Comparison of ENCODE assay signal across 11 cellular contexts in the genomic region with DNA sequence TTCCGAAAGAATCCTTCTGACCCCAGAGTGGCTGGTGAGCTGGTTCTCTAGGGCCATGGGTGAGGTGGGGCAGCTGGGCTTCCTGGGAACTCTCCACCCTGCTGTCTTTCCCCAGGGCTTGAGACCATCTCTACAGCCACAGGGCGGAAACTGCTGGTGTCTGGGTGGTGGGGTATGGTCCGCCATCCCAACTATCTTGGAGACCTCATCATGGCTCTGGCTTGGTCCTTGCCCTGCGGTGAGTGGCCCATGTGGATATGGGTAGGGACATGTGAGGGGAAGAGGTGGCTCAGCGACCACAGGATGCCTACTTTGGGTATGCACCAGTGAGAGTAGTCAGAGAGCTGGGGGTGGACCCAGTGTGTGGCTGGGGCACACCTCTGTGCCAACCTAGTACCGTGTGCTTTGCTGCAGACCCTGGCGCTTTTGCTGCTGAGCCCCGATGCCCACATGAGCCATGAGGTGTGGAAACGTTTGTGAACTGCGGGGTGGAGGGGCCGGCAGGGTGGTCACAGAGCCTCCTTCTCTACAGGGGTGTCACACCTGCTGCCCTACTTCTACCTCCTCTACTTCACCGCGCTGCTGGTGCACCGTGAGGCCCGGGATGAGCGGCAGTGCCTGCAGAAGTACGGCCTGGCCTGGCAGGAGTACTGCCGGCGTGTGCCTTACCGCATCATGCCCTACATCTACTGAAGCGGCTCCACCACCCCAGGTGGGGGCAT. TPM values are rescaled to one million over a fixed set of nuclear protein-coding genes. Genes with fewer than 3 reads are reported as not detected.
DNase-seq lines count a peak whose midpoint lies in the region; ATAC-seq, FAIRE-seq and TF ChIP-seq lines count a peak whose summit lies in the region.
"Had no signal": no experiment of that assay in that cellular context is flagged by ENCODE, and none has a peak within 500 bp of the region (broad histone marks: within the 10 kb centered on the region; RNA-seq: fewer than 3 reads in every experiment).

No MANE protein-coding gene starts in this region.

- H3K4me1 Mint-ChIP-seq in activated T-cell treated with anti-CD3 and anti-CD28 coated beads, Interleukin-2, amount 50 U/mL, for 24 hours (ENCODE audit: low read depth) = peaks cover 74% of the 10 kb centered on the region
- peaks cover 28% of the 10 kb centered on the region for H3K4me1 Mint-ChIP-seq in T-helper 17 cell

- DNase-seq in activated T-cell treated with anti-CD3 and anti-CD28 coated beads, Interleukin-2, amount 50 U/mL, for 24 hours = no peak
- DNase-seq in activated T-cell treated with anti-CD3 and anti-CD28 coated beads for 4 hours = no peak
- no peak for DNase-seq in T-helper 17 cell
- no peak for DNase-seq in keratinocyte (ENCODE audit: low read depth, low spot score)
- peak; percentile 26 for DNase-seq in stimulated activated naive CD8-positive, alpha-beta T cell treated with anti-CD3 and anti-CD28 coated beads, Interleukin-15, Interleukin-2, amounts not matched to agents 100 U/mL and 50 U/mL, for 24 hours
- DNase-seq in activated CD4-positive, CD25-positive, alpha-beta regulatory T cell treated with anti-CD3 and anti-CD28 coated beads, Interleukin-2, amount 50 U/mL, for 72 hours = no peak
- no peak for DNase-seq in esophagus squamous epithelium (lab: John Stamatoyannopoulos, UW)
- DNase-seq: activated CD4-positive, alpha-beta T cell treated with anti-CD3 and anti-CD28 coated beads for 4 hours; NCI-H1048 had no signal

- TF ChIP-seq CTCF in keratinocyte (optimal IDR thresholded peaks at IDR 0.05 in 1 of 3, IDR thresholded peaks at IDR 0.05 in 1 of 3, conservative IDR thresholded peaks at IDR 0.05 in 1 of 3; ENCODE audit: extremely low read depth in 1 of 3, insufficient read depth in 2 of 3, low read length in 3 of 3) (no peak), esophagus squamous epithelium (IDR thresholded peaks at IDR 0.05) (no peak)

- no peak for FAIRE-seq in keratinocyte (lab: Jason Lieb, UNC)

- H3K9ac ChIP-seq in keratinocyte (ENCODE audit: control insufficient read depth, extremely low read depth, insufficient read depth, low read length) = peak overlapping the region; percentile 89

- peaks cover 2% of the 10 kb centered on the region for H3K9me1 ChIP-seq in keratinocyte (ENCODE audit: control insufficient read depth, extremely low read depth, insufficient read depth, low read length)

- H3K36me3 ChIP-seq in keratinocyte (ENCODE audit: control insufficient read depth in 2 of 2, extremely low read depth in 1 of 2, insufficient read depth in 2 of 2, low read length in 2 of 2) = peaks cover 21 to 26% of the 10 kb centered on the region in 2 experiments
- peaks cover 5 to 40% (median 10%) of the 10 kb centered on the region in 3 donors for H3K36me3 ChIP-seq in esophagus squamous epithelium

- no peak overlapping the region for H2AFZ ChIP-seq in keratinocyte (ENCODE audit: control insufficient read depth, low read length)

- H3K9me3 ChIP-seq in T-helper 17 cell (ENCODE audit: control insufficient read depth, low read length, poor library complexity, severe bottlenecking) = no peaks in the 10 kb centered on the region
- H3K9me3 ChIP-seq in keratinocyte (ENCODE audit: control insufficient read depth, low read depth, low read length) = no peaks in the 10 kb centered on the region
- H3K9me3 ChIP-seq in esophagus squamous epithelium = no peaks in the 10 kb centered on the region
- H3K9me3 ChIP-seq: right lobe of liver had no signal

- peak overlapping the region; percentile 78 for H3K4me2 ChIP-seq in keratinocyte (ENCODE audit: control insufficient read depth, extremely low read depth, insufficient read depth, low read depth, low read length)

- intact Hi-C loops in esophagus squamous epithelium (cut with DNase I) = no loop called here

- H3K4me3 ChIP-seq in keratinocyte (ENCODE audit: control insufficient read depth in 2 of 3, extremely low read depth in 1 of 3, insufficient read depth in 2 of 3, low read depth in 1 of 3, low read length in 3 of 3) (peak overlapping the region in 2 of 3 experiments; percentile 76 to 82), esophagus squamous epithelium (peak overlapping the region in 1 of 4 donors; percentile 79)

- dilution Hi-C loops in keratinocyte (cut with MboI; ENCODE audit: extremely low pct_ligation_motif_present, low sequenced_read_pairs) = no loop called here

- ATAC-seq in T-helper 17 cell = no peak
- ATAC-seq in stimulated activated naive CD8-positive, alpha-beta T cell treated with anti-CD3 and anti-CD28 coated beads, Interleukin-15, Interleukin-2, amounts not matched to agents 100 U/mL and 50 U/mL, for 24 hours = no peak
- no peak for ATAC-seq in SK-N-SH treated with all-trans-retinoic acid at 6 μM for 48 hours
- ATAC-seq: right lobe of liver had no signal

- peaks cover 39% of the 10 kb centered on the region for H3K4me1 ChIP-seq in keratinocyte (ENCODE audit: control insufficient read depth, extremely low read depth, insufficient read depth, low read length)
- peaks cover 42 to 81% (median 42%) of the 10 kb centered on the region in 3 donors for H3K4me1 ChIP-seq in esophagus squamous epithelium

- peaks cover 28% of the 10 kb centered on the region for H3K79me2 ChIP-seq in keratinocyte (ENCODE audit: control insufficient read depth, insufficient read depth, low read length)

- H4K20me1 ChIP-seq in keratinocyte (ENCODE audit: control insufficient read depth, extremely low read depth, insufficient read depth, low read length) = no peaks in the 10 kb centered on the region

- 93 to 94% methylated on average over 3 to 9 of the region's 21 CpGs for WGBS in esophagus squamous epithelium, 2 donors

- H3K36me3 Mint-ChIP-seq in activated T-cell treated with anti-CD3 and anti-CD28 coated beads, Interleukin-2, amount 50 U/mL, for 24 hours (ENCODE audit: low read depth) = peaks cover 69% of the 10 kb centered on the region
- H3K36me3 Mint-ChIP-seq in T-helper 17 cell (ENCODE audit: low read depth) = no peaks in the 10 kb centered on the region

- H3K27me3 ChIP-seq in keratinocyte (ENCODE audit: control insufficient read depth, extremely low read depth, insufficient read depth, low read length) (no peaks in the 10 kb centered on the region), esophagus squamous epithelium (no peaks in the 10 kb centered on the region)
- H3K27me3 ChIP-seq: right lobe of liver had no signal

- no peaks in the 10 kb centered on the region for H3K27me3 Mint-ChIP-seq in activated T-cell treated with anti-CD3 and anti-CD28 coated beads, Interleukin-2, amount 50 U/mL, for 24 hours
- no peaks in the 10 kb centered on the region for H3K27me3 Mint-ChIP-seq in T-helper 17 cell

- H3K27ac ChIP-seq in keratinocyte (ENCODE audit: control insufficient read depth, insufficient read depth, low read length) = no peak overlapping the region
- H3K27ac ChIP-seq in esophagus squamous epithelium = peak overlapping the region in 1 of 4 donors; percentile 98

- peak overlapping the region; percentile 89 for H3K4me3 Mint-ChIP-seq in activated T-cell treated with anti-CD3 and anti-CD28 coated beads, Interleukin-2, amount 50 U/mL, for 24 hours
- H3K4me3 Mint-ChIP-seq in T-helper 17 cell = peak overlapping the region; percentile 61

- no peak for TF ChIP-seq POLR2A in esophagus squamous epithelium (IDR thresholded peaks at IDR 0.05)

- no peaks in the 10 kb centered on the region for H3K9me3 Mint-ChIP-seq in activated T-cell treated with anti-CD3 and anti-CD28 coated beads, Interleukin-2, amount 50 U/mL, for 24 hours

- peak overlapping the region; percentile 98 for H3K27ac Mint-ChIP-seq in activated T-cell treated with anti-CD3 and anti-CD28 coated beads, Interleukin-2, amount 50 U/mL, for 24 hours
- peak overlapping the region; percentile 99 for H3K27ac Mint-ChIP-seq in T-helper 17 cell

RNA-seq across cellular contexts. Expression of gene ZNHIT2, which starts 2.0 kb away (rescaled TPM):
- total RNA-seq in T-helper 17 cell = 1 to 10 TPM; 7.5 to 8.7 TPM
- polyA plus RNA-seq in keratinocyte = 2.6 to 6.6 TPM (median 3.4 TPM) in 3 replicates
- polyA plus RNA-seq in keratinocyte (2011; ENCODE audit: low read depth) = 2.2 TPM
- polyA plus RNA-seq in keratinocyte (2011; cell fraction: cytosol; rRNA removed) = 1.5 and 6.6 TPM in 2 replicates
- 2.3 and 4.0 TPM in 2 replicates for polyA plus RNA-seq in keratinocyte (2011; cell fraction: nucleus; rRNA removed)
- 7.5 and 11.2 TPM in 2 replicates for polyA plus RNA-seq in keratinocyte (2012; ENCODE audit: low replicate concordance)
- polyA minus RNA-seq in keratinocyte = 1.2 to 1.6 TPM (median 1.4 TPM) in 3 replicates
- 22.6 TPM for polyA minus RNA-seq in keratinocyte (2011; cell fraction: cytosol; rRNA and poly(A)+ RNA removed)
- 2.9 and 4.1 TPM in 2 replicates for polyA minus RNA-seq in keratinocyte (2011; cell fraction: nucleus; rRNA and poly(A)+ RNA removed)
- 10 to 100 TPM; 12.4 to 17.0 (median 16.5) TPM for total RNA-seq in esophagus squamous epithelium

RNA-seq across cellular contexts. Expression of gene TM7SF2, which starts 3.9 kb away (rescaled TPM):
- total RNA-seq in T-helper 17 cell (10 to 100 TPM; 15.2 to 18.5 TPM), esophagus squamous epithelium (10 to 100 TPM; 36.4 to 96.5 (median 74.7) TPM)
- polyA plus RNA-seq in keratinocyte = 9.7 to 12.6 TPM (median 10.7 TPM) in 3 replicates
- polyA plus RNA-seq in keratinocyte (2011; ENCODE audit: low read depth) = 52.1 TPM
- 8.3 and 10.2 TPM in 2 replicates for polyA plus RNA-seq in keratinocyte (2011; cell fraction: cytosol; rRNA removed)
- polyA plus RNA-seq in keratinocyte (2011; cell fraction: nucleus; rRNA removed) = 14.3 and 15.5 TPM in 2 replicates
- 11.1 and 76.6 TPM in 2 replicates for polyA plus RNA-seq in keratinocyte (2012; ENCODE audit: low replicate concordance)
- 15.1 to 69.8 TPM (median 15.7 TPM) in 3 replicates for polyA minus RNA-seq in keratinocyte
- 9.0 TPM for polyA minus RNA-seq in keratinocyte (2011; cell fraction: cytosol; rRNA and poly(A)+ RNA removed)
- polyA minus RNA-seq in keratinocyte (2011; cell fraction: nucleus; rRNA and poly(A)+ RNA removed) = 10.4 and 10.5 TPM in 2 replicates

RNA-seq across cellular contexts. Expression of gene FAU, which starts 6.4 kb away (rescaled TPM):
- total RNA-seq in T-helper 17 cell (1,000 to 10,000 TPM; 1,401 to 1,408 TPM), esophagus squamous epithelium (100 to 1,000 TPM; 436 to 777 (median 528) TPM)
- 328 to 452 TPM (median 425 TPM) in 3 replicates for polyA plus RNA-seq in keratinocyte
- 471 TPM for polyA plus RNA-seq in keratinocyte (2011; ENCODE audit: low read depth)
- 306 and 737 TPM in 2 replicates for polyA plus RNA-seq in keratinocyte (2011; cell fraction: cytosol; rRNA removed)
- 225 and 268 TPM in 2 replicates for polyA plus RNA-seq in keratinocyte (2011; cell fraction: nucleus; rRNA removed)
- polyA plus RNA-seq in keratinocyte (2012; ENCODE audit: low replicate concordance) = 874 and 1,191 TPM in 2 replicates
- polyA minus RNA-seq in keratinocyte = 109 to 156 TPM (median 109 TPM) in 3 replicates
- polyA minus RNA-seq in keratinocyte (2011; cell fraction: cytosol; rRNA and poly(A)+ RNA removed) = 470 TPM
- 78.3 and 89.3 TPM in 2 replicates for polyA minus RNA-seq in keratinocyte (2011; cell fraction: nucleus; rRNA and poly(A)+ RNA removed)

RNA-seq across cellular contexts. Expression of gene MRPL49, which starts 6.6 kb away (rescaled TPM):
- total RNA-seq in T-helper 17 cell (10 to 100 TPM; 42.8 to 44.8 TPM), esophagus squamous epithelium (10 to 100 TPM; 68.1 to 76.2 (median 72.0) TPM)
- polyA plus RNA-seq in keratinocyte = 46.3 to 67.7 TPM (median 49.6 TPM) in 3 replicates
- polyA plus RNA-seq in keratinocyte (2011; ENCODE audit: low read depth) = 81.9 TPM
- polyA plus RNA-seq in keratinocyte (2011; cell fraction: cytosol; rRNA removed) = 40.9 and 46.5 TPM in 2 replicates
- polyA plus RNA-seq in keratinocyte (2011; cell fraction: nucleus; rRNA removed) = 31.2 and 35.1 TPM in 2 replicates
- polyA plus RNA-seq in keratinocyte (2012; ENCODE audit: low replicate concordance) = 29.1 and 45.0 TPM in 2 replicates
- 26.4 to 41.9 TPM (median 36.9 TPM) in 3 replicates for polyA minus RNA-seq in keratinocyte
- polyA minus RNA-seq in keratinocyte (2011; cell fraction: cytosol; rRNA and poly(A)+ RNA removed) = 24.7 TPM
- polyA minus RNA-seq in keratinocyte (2011; cell fraction: nucleus; rRNA and poly(A)+ RNA removed) = 12.3 and 13.3 TPM in 2 replicates

RNA-seq across cellular contexts. Expression of gene SYVN1, which starts 18.8 kb away (rescaled TPM):
- 10 to 100 TPM; 80.6 to 81.1 TPM for total RNA-seq in T-helper 17 cell
- 10.0 to 25.4 TPM (median 10.8 TPM) in 3 replicates for polyA plus RNA-seq in keratinocyte
- 3.9 TPM for polyA plus RNA-seq in keratinocyte (2011; ENCODE audit: low read depth)
- 10.7 and 14.1 TPM in 2 replicates for polyA plus RNA-seq in keratinocyte (2011; cell fraction: cytosol; rRNA removed)
- polyA plus RNA-seq in keratinocyte (2011; cell fraction: nucleus; rRNA removed) = 100 and 132 TPM in 2 replicates
- polyA plus RNA-seq in keratinocyte (2012; ENCODE audit: low replicate concordance) = 23.3 and 29.0 TPM in 2 replicates
- polyA minus RNA-seq in keratinocyte = 49.9 to 172 TPM (median 57.6 TPM) in 3 replicates
- 28.6 TPM for polyA minus RNA-seq in keratinocyte (2011; cell fraction: cytosol; rRNA and poly(A)+ RNA removed)
- 49.6 and 75.6 TPM in 2 replicates for polyA minus RNA-seq in keratinocyte (2011; cell fraction: nucleus; rRNA and poly(A)+ RNA removed)
- total RNA-seq in esophagus squamous epithelium = 10 to 100 TPM; 20.4 to 39.3 (median 26.9) TPM
